In genomic region chr1:77516106-77516505, GRCh38 we compare ENCODE assay signal across 14 cellular contexts.
DNase-seq lines count a peak whose midpoint lies in the region; ATAC-seq and TF ChIP-seq lines count a peak whose summit lies in the region.
"Had no signal": no experiment of that assay in that cellular context is flagged by ENCODE, and none has a peak within 500 bp of the region (broad histone marks: within the 10 kb centered on the region; RNA-seq: fewer than 3 reads in every experiment).

No MANE protein-coding gene starts in this region.

- H3K27me3 ChIP-seq in GM23338 (ENCODE audit: insufficient read depth) (no peaks in the 10 kb centered on the region), iPS-20b (ENCODE audit: insufficient read depth, low read length) (no peaks in the 10 kb centered on the region), skeletal muscle satellite cell (ENCODE audit: control insufficient read depth, insufficient read depth, low read length) (no peaks in the 10 kb centered on the region)

- H3K4me1 ChIP-seq in GM23338 (ENCODE audit: insufficient read depth) = peaks cover 21% of the 10 kb centered on the region
- H3K4me1 ChIP-seq in iPS-20b (ENCODE audit: insufficient read depth, low read length) = peaks cover 22% of the 10 kb centered on the region
- peaks cover 45% of the 10 kb centered on the region for H3K4me1 ChIP-seq in skeletal muscle satellite cell (ENCODE audit: control insufficient read depth, insufficient read depth, low read length)

- H3K4me2 ChIP-seq in GM23338 (no peak overlapping the region), skeletal muscle satellite cell (ENCODE audit: low read length) (no peak overlapping the region)
- H3K4me2 ChIP-seq: A549 had no signal

- ATAC-seq in GM23338 (no peak), HG02840 (IDR thresholded peaks at IDR 0.05; ENCODE audit: low FRiP score, unreplicated experiment) (no peak)
- no peak for ATAC-seq in activated T-cell treated with anti-CD3 and anti-CD28 coated beads, Interleukin-2, amount 50 U/mL, for 4 hours

- H3F3A ChIP-seq in GM23338 (replicated peaks; ENCODE audit: low read depth) = no peaks in the 10 kb centered on the region

- H3K4me1 Mint-ChIP-seq in GM23338 = peaks cover 20% of the 10 kb centered on the region
- no peaks in the 10 kb centered on the region for H3K4me1 Mint-ChIP-seq in activated naive CD4-positive, alpha-beta T cell treated with anti-CD3 and anti-CD28 coated beads for 36 hours (ENCODE audit: low read depth)
- no peaks in the 10 kb centered on the region for H3K4me1 Mint-ChIP-seq in activated T-cell treated with anti-CD3 and anti-CD28 coated beads, Interleukin-2, amount 50 U/mL, for 4 hours (ENCODE audit: low read depth)

- no peaks in the 10 kb centered on the region for H3K36me3 Mint-ChIP-seq in GM23338 (ENCODE audit: low read depth)
- H3K36me3 Mint-ChIP-seq in activated naive CD4-positive, alpha-beta T cell treated with anti-CD3 and anti-CD28 coated beads for 36 hours (ENCODE audit: low read depth) = peaks cover 30% of the 10 kb centered on the region
- peaks cover 16% of the 10 kb centered on the region for H3K36me3 Mint-ChIP-seq in activated T-cell treated with anti-CD3 and anti-CD28 coated beads, Interleukin-2, amount 50 U/mL, for 4 hours (ENCODE audit: insufficient read depth)

- no peak overlapping the region for H3K4me3 ChIP-seq in GM23338
- H3K4me3 ChIP-seq in iPS-20b (ENCODE audit: low read length) = no peak overlapping the region
- H3K4me3 ChIP-seq in skeletal muscle satellite cell (ENCODE audit: low read length) = no peak overlapping the region
- H3K4me3 ChIP-seq: A549 had no signal

- no peaks in the 10 kb centered on the region for H4K20me1 ChIP-seq in GM23338 (replicated peaks; ENCODE audit: insufficient read depth)

- peak overlapping the region; percentile 43 for H2AFZ ChIP-seq in GM23338

- H3K9ac ChIP-seq in iPS-20b (ENCODE audit: low read depth, low read length) (peak overlapping the region; percentile 23; the same call in 1 of the 2 replicates), skeletal muscle satellite cell (ENCODE audit: low read depth, low read length) (peak overlapping the region; percentile 92)

- intact Hi-C loops in activated naive CD4-positive, alpha-beta T cell treated with anti-CD3 and anti-CD28 coated beads for 36 hours (cut with micrococcal nuclease) = no loop called here

- H3K79me2 ChIP-seq in GM23338 (replicated peaks; ENCODE audit: insufficient read depth) = no peaks in the 10 kb centered on the region

- H3K9me3 Mint-ChIP-seq in GM23338 = peaks cover 3% of the 10 kb centered on the region; the same call in 2 of the 3 replicates
- peaks cover 12% of the 10 kb centered on the region for H3K9me3 Mint-ChIP-seq in activated naive CD4-positive, alpha-beta T cell treated with anti-CD3 and anti-CD28 coated beads for 36 hours
- H3K9me3 Mint-ChIP-seq in activated T-cell treated with anti-CD3 and anti-CD28 coated beads, Interleukin-2, amount 50 U/mL, for 4 hours = peaks cover 12% of the 10 kb centered on the region

- DNase-seq in GM23338 (ENCODE audit: low spot score) = no peak
- DNase-seq in SK-MEL-5 (ENCODE audit: low read depth, low spot score) = peak; percentile 84
- no peak for DNase-seq in activated naive CD4-positive, alpha-beta T cell treated with anti-CD3 and anti-CD28 coated beads for 36 hours
- DNase-seq in activated T-cell treated with anti-CD3 and anti-CD28 coated beads, Interleukin-2, amount 50 U/mL, for 4 hours = no peak
- DNase-seq: DMS79 treated with DMSO at 0.1 percent for 48 hours, NCI-H1417, NCI-H1930, NCI-H446, NCI-H69 had no signal

- CTCF ChIA-PET in activated naive CD4-positive, alpha-beta T cell treated with anti-CD3 and anti-CD28 coated beads for 36 hours (lab: Charles Lee) = interaction anchor here (0.6 kb wide), 1 partner anchor 54 kb away, joined by 3 read pairs; no protein-coding TSS in a partner anchor

- peaks cover 7% of the 10 kb centered on the region for H3K27me3 Mint-ChIP-seq in GM23338 (ENCODE audit: insufficient read depth, low read depth, poor library complexity)
- no peaks in the 10 kb centered on the region for H3K27me3 Mint-ChIP-seq in activated naive CD4-positive, alpha-beta T cell treated with anti-CD3 and anti-CD28 coated beads for 36 hours (ENCODE audit: low read depth)
- H3K27me3 Mint-ChIP-seq in activated T-cell treated with anti-CD3 and anti-CD28 coated beads, Interleukin-2, amount 50 U/mL, for 4 hours (ENCODE audit: low read depth) = no peaks in the 10 kb centered on the region

- no peak for TF ChIP-seq CTCF in GM23338 (conservative IDR thresholded peaks at IDR 0.05; ENCODE audit: low read depth in 2 of 2)

- in situ Hi-C loops in SK-MEL-5 (cut with HindIII; ENCODE audit: low pct_unique_long_range_greater_than_20kb, low sequenced_read_pairs) = no loop called here

- no peaks in the 10 kb centered on the region for H3K9me2 ChIP-seq in GM23338 (ENCODE audit: insufficient read depth)

- peak overlapping the region; percentile 89 for H3K27ac ChIP-seq in GM23338 (ENCODE audit: low read depth)
- no peak overlapping the region for H3K27ac ChIP-seq in iPS-20b (ENCODE audit: low read length)
- H3K27ac ChIP-seq: RWPE1 had no signal

- H3K9me3 ChIP-seq in iPS-20b (ENCODE audit: insufficient read depth, low read depth, low read length) (no peaks in the 10 kb centered on the region), skeletal muscle satellite cell (replicated peaks; ENCODE audit: low read length) (no peaks in the 10 kb centered on the region)

- no peak overlapping the region for H3K4me3 Mint-ChIP-seq in GM23338
- no peak overlapping the region for H3K4me3 Mint-ChIP-seq in activated naive CD4-positive, alpha-beta T cell treated with anti-CD3 and anti-CD28 coated beads for 36 hours
- no peak overlapping the region for H3K4me3 Mint-ChIP-seq in activated T-cell treated with anti-CD3 and anti-CD28 coated beads, Interleukin-2, amount 50 U/mL, for 4 hours

- H3K36me3 ChIP-seq in GM23338 (ENCODE audit: insufficient read depth) (no peaks in the 10 kb centered on the region), iPS-20b (ENCODE audit: insufficient read depth, low read depth, low read length) (no peaks in the 10 kb centered on the region), skeletal muscle satellite cell (ENCODE audit: insufficient read depth, low read length) (peaks cover 11% of the 10 kb centered on the region)

- no peak overlapping the region for H3K27ac Mint-ChIP-seq in GM23338
- no peak overlapping the region for H3K27ac Mint-ChIP-seq in activated naive CD4-positive, alpha-beta T cell treated with anti-CD3 and anti-CD28 coated beads for 36 hours

TF ChIP-seq in GM23338, 12 proteins besides CTCF, POLR2A, EP300 and RAD21 (continues in another document):
- TF ChIP-seq ZNF114 (CRISPR knock-in tag; IDR thresholded peaks at IDR 0.05) = no peak
- TF ChIP-seq STAT1 (IDR thresholded peaks at IDR 0.05; ENCODE audit: unreplicated experiment) = no peak
- no peak for TF ChIP-seq EZH2phosphoT487 (IDR thresholded peaks at IDR 0.05; ENCODE audit: unreplicated experiment)
- TF ChIP-seq POLR2AphosphoS5 (IDR thresholded peaks at IDR 0.05; ENCODE audit: low read depth) = no peak
- TF ChIP-seq NANOG (IDR thresholded peaks at IDR 0.05; ENCODE audit: borderline replicate concordance) = no peak
